Comparison of ENCODE assay signal across 23 cellular contexts in the genomic region with DNA sequence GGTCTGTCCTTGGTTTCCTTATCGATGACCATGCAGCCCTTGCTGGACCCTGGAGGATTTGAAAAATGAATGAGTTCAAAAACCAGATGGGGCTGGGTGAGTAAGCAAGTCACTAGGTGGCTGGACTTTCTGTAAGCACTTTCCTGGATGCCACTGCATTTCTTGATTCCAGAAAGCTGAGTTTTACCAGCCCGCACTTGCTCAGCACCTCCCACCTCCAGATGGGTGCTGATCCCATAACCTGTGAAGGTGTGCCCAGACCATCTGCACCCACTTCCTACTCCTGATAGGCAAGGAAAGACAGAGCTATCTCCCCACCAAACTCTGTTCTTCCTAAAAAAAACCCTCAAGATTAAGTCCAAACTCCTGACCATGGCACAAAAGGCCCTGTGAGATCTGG. TPM values are rescaled to one million over a fixed set of nuclear protein-coding genes. Genes with fewer than 3 reads are reported as not detected.
DNase-seq lines count a peak whose midpoint lies in the region; ATAC-seq, FAIRE-seq and TF ChIP-seq lines count a peak whose summit lies in the region.
"Had no signal": no experiment of that assay in that cellular context is flagged by ENCODE, and none has a peak within 500 bp of the region (broad histone marks: within the 10 kb centered on the region; RNA-seq: fewer than 3 reads in every experiment).

No MANE protein-coding gene starts in this region.

- H3K27me3 Mint-ChIP-seq in natural killer cell treated with Interleukin-12 subunit alpha and Interleukin-12 subunit beta and Interleukin-15 and Interleukin-18, amount 100 ng/mL, for 72 hours, result no peaks in the 10 kb centered on the region
- H3K27me3 Mint-ChIP-seq in natural killer cell (ENCODE audit: low read depth in 2 of 2), result no peaks in the 10 kb centered on the region
- no peaks in the 10 kb centered on the region for H3K27me3 Mint-ChIP-seq in effector memory CD8-positive, alpha-beta T cell
- H3K27me3 Mint-ChIP-seq in activated CD8-positive, alpha-beta T cell treated with anti-CD3 and anti-CD28 coated beads for 36 hours, result no peaks in the 10 kb centered on the region
- H3K27me3 Mint-ChIP-seq: activated B cell treated with CpG ODN at 0.5 μM for 24 hours; activated CD4-positive, alpha-beta memory T cell treated with anti-CD3 and anti-CD28 coated beads for 36 hours had no signal

- no peak for DNase-seq in natural killer cell treated with Interleukin-12 subunit alpha and Interleukin-12 subunit beta and Interleukin-15 and Interleukin-18, amount 100 ng/mL, for 72 hours (ENCODE audit: low spot score)
- DNase-seq in natural killer cell (no peak), prostate gland (ENCODE audit: low spot score) (peak; percentile 43), DMS53 (lab: John Stamatoyannopoulos, UW) (no peak), kidney (no peak), PC-3 (no peak)
- no peak for DNase-seq in effector memory CD8-positive, alpha-beta T cell
- no peak for DNase-seq in activated CD8-positive, alpha-beta T cell treated with anti-CD3 and anti-CD28 coated beads for 36 hours
- DNase-seq: activated B cell treated with CpG ODN at 0.5 μM for 24 hours; activated CD4-positive, alpha-beta memory T cell treated with anti-CD3 and anti-CD28 coated beads for 36 hours; activated naive CD4-positive, alpha-beta T cell treated with Interleukin-2 at 50 U/mL for 16 hours; activated T-cell treated with anti-CD3 and anti-CD28 coated beads, Interleukin-2, amount 50 U/mL, for 1 hour; Caco-2; cortex of kidney; kidney glomerular epithelial cell; NCI-H526 treated with DMSO at 0.1 percent for 48 hours; stimulated activated CD4-positive, alpha-beta T cell treated with anti-CD3 and anti-CD28 coated beads, Interleukin-2, amount 100 ng/mL, for 48 hours; stimulated activated naive CD4-positive, alpha-beta T cell had no signal

- peaks cover 11 to 13% of the 10 kb centered on the region in 2 donors for H3K4me1 Mint-ChIP-seq in natural killer cell treated with Interleukin-12 subunit alpha and Interleukin-12 subunit beta and Interleukin-15 and Interleukin-18, amount 100 ng/mL, for 72 hours (ENCODE audit: low read depth in 2 of 2)
- H3K4me1 Mint-ChIP-seq in natural killer cell, result no peaks in the 10 kb centered on the region
- H3K4me1 Mint-ChIP-seq in effector memory CD8-positive, alpha-beta T cell (ENCODE audit: low read depth in 2 of 2), result no peaks in the 10 kb centered on the region
- H3K4me1 Mint-ChIP-seq in activated CD8-positive, alpha-beta T cell treated with anti-CD3 and anti-CD28 coated beads for 36 hours (ENCODE audit: low read depth), result peaks cover 8% of the 10 kb centered on the region

- FAIRE-seq in kidney (lab: Jason Lieb, UNC), result no peak
- FAIRE-seq: endothelial cell of umbilical vein had no signal

- no peak for TF ChIP-seq POLR2A in prostate gland (IDR thresholded peaks at IDR 0.05)

- no peak overlapping the region for H3K4me2 ChIP-seq in PC-3 (ENCODE audit: low read length)
- H3K4me2 ChIP-seq: BLaER1 had no signal

- H3K27ac Mint-ChIP-seq in natural killer cell treated with Interleukin-12 subunit alpha and Interleukin-12 subunit beta and Interleukin-15 and Interleukin-18, amount 100 ng/mL, for 72 hours, result peak overlapping the region; percentile 35 to 67
- H3K27ac Mint-ChIP-seq in natural killer cell, result peak overlapping the region in 1 of 2 donors; percentile 21
- H3K27ac Mint-ChIP-seq in effector memory CD8-positive, alpha-beta T cell, result peak overlapping the region; percentile 2 to 72
- no peak overlapping the region for H3K27ac Mint-ChIP-seq in activated CD8-positive, alpha-beta T cell treated with anti-CD3 and anti-CD28 coated beads for 36 hours
- H3K27ac Mint-ChIP-seq: activated B cell treated with CpG ODN at 0.5 μM for 24 hours had no signal

- no TSS peak for BruUV-seq in PC-3 (replicated peaks; lab: Mats Ljungman, UMichigan)

- no peak for ATAC-seq in natural killer cell treated with Interleukin-12 subunit alpha and Interleukin-12 subunit beta and Interleukin-15 and Interleukin-18, amount 100 ng/mL, for 72 hours
- ATAC-seq in natural killer cell (no peak), PC-3 (no peak)
- no peak for ATAC-seq in effector memory CD8-positive, alpha-beta T cell (replicated peaks)
- ATAC-seq in activated CD8-positive, alpha-beta T cell treated with anti-CD3 and anti-CD28 coated beads for 36 hours, result no peak
- ATAC-seq: SK-N-SH treated with all-trans-retinoic acid at 6 μM for 48 hours had no signal

- H3K36me3 Mint-ChIP-seq in natural killer cell treated with Interleukin-12 subunit alpha and Interleukin-12 subunit beta and Interleukin-15 and Interleukin-18, amount 100 ng/mL, for 72 hours, result peaks cover 25% of the 10 kb centered on the region
- H3K36me3 Mint-ChIP-seq in natural killer cell, result peaks cover 14% of the 10 kb centered on the region
- peaks cover 59% of the 10 kb centered on the region for H3K36me3 Mint-ChIP-seq in effector memory CD8-positive, alpha-beta T cell (ENCODE audit: insufficient read depth)
- peaks cover 45% of the 10 kb centered on the region for H3K36me3 Mint-ChIP-seq in activated CD8-positive, alpha-beta T cell treated with anti-CD3 and anti-CD28 coated beads for 36 hours (ENCODE audit: low read depth)

- no peaks in the 10 kb centered on the region for H3K27me3 ChIP-seq in prostate gland (replicated peaks; ENCODE audit: insufficient read depth)
- H3K27me3 ChIP-seq in PC-3 (ENCODE audit: low read length), result no peaks in the 10 kb centered on the region
- H3K27me3 ChIP-seq: BLaER1, cardiac muscle cell, tibial nerve had no signal

- H3K36me3 ChIP-seq in prostate gland, result no peaks in the 10 kb centered on the region
- peaks cover 31 to 32% of the 10 kb centered on the region in 2 donors for H3K36me3 ChIP-seq in kidney (ENCODE audit: control insufficient read depth in 1 of 2, insufficient read depth in 2 of 2, low read length in 2 of 2)
- peaks cover 14% of the 10 kb centered on the region for H3K36me3 ChIP-seq in PC-3 (ENCODE audit: low read depth, low read length)

- no peaks in the 10 kb centered on the region for H3K9me3 Mint-ChIP-seq in natural killer cell treated with Interleukin-12 subunit alpha and Interleukin-12 subunit beta and Interleukin-15 and Interleukin-18, amount 100 ng/mL, for 72 hours
- no peaks in the 10 kb centered on the region for H3K9me3 Mint-ChIP-seq in natural killer cell
- H3K9me3 Mint-ChIP-seq in effector memory CD8-positive, alpha-beta T cell, result no peaks in the 10 kb centered on the region
- no peaks in the 10 kb centered on the region for H3K9me3 Mint-ChIP-seq in activated CD8-positive, alpha-beta T cell treated with anti-CD3 and anti-CD28 coated beads for 36 hours
- H3K9me3 Mint-ChIP-seq: activated B cell treated with CpG ODN at 0.5 μM for 24 hours; activated CD4-positive, alpha-beta memory T cell treated with anti-CD3 and anti-CD28 coated beads for 36 hours had no signal

- POLR2A ChIA-PET in activated CD8-positive, alpha-beta T cell treated with anti-CD3 and anti-CD28 coated beads for 36 hours (lab: Charles Lee), result no interaction called here
- POLR2A ChIA-PET in PC-3 (lab: Charles Lee; ENCODE audit: unreplicated experiment), result no interaction called here

- H4K20me1 ChIP-seq in PC-3 (ENCODE audit: low read length), result no peaks in the 10 kb centered on the region
- H4K20me1 ChIP-seq: BLaER1 had no signal

- H3K4me3 Mint-ChIP-seq in natural killer cell treated with Interleukin-12 subunit alpha and Interleukin-12 subunit beta and Interleukin-15 and Interleukin-18, amount 100 ng/mL, for 72 hours, result no peak overlapping the region
- no peak overlapping the region for H3K4me3 Mint-ChIP-seq in natural killer cell
- H3K4me3 Mint-ChIP-seq in effector memory CD8-positive, alpha-beta T cell, result no peak overlapping the region
- H3K4me3 Mint-ChIP-seq in activated CD8-positive, alpha-beta T cell treated with anti-CD3 and anti-CD28 coated beads for 36 hours, result no peak overlapping the region
- H3K4me3 Mint-ChIP-seq: activated B cell treated with CpG ODN at 0.5 μM for 24 hours; activated CD4-positive, alpha-beta memory T cell treated with anti-CD3 and anti-CD28 coated beads for 36 hours had no signal

- intact Hi-C loops in natural killer cell (cut with micrococcal nuclease), result no loop called here
- intact Hi-C loops in prostate gland (cut with DNase I), result no loop called here
- intact Hi-C loops in activated CD8-positive, alpha-beta T cell treated with anti-CD3 and anti-CD28 coated beads for 36 hours (cut with micrococcal nuclease), result loop anchor here (10.0 kb wide), 1 partner anchor 198 kb away; no protein-coding TSS in a partner anchor
- intact Hi-C loops in kidney (cut with DNase I), result no loop called here
- intact Hi-C loops in PC-3 (cut with micrococcal nuclease), result no loop called here

- H3K9me3 ChIP-seq in prostate gland, result no peaks in the 10 kb centered on the region
- H3K9me3 ChIP-seq in kidney (ENCODE audit: control insufficient read depth in 1 of 2, low read length in 2 of 2), result no peaks in the 10 kb centered on the region
- H3K9me3 ChIP-seq in PC-3 (ENCODE audit: low read length), result no peaks in the 10 kb centered on the region
- H3K9me3 ChIP-seq: BLaER1, Caco-2, tibial nerve had no signal

- WGBS in prostate gland, result 61% methylated on average over 2 of the region's 2 CpGs

- peak overlapping the region; percentile 13 to 19 for H3K27ac ChIP-seq in prostate gland
- H3K27ac ChIP-seq in kidney (ENCODE audit: low read depth in 2 of 2, low read length in 2 of 2), result no peak overlapping the region
- no peak overlapping the region for H3K27ac ChIP-seq in PC-3 (ENCODE audit: low read length)
- H3K27ac ChIP-seq: BLaER1, cardiac muscle cell, tibial nerve had no signal

- H3K4me1 ChIP-seq in prostate gland (replicated peaks) (no peaks in the 10 kb centered on the region), kidney (ENCODE audit: control insufficient read depth in 1 of 2, insufficient read depth in 1 of 2, low read depth in 1 of 2, low read length in 2 of 2) (peaks cover 0 to 4% of the 10 kb centered on the region in 2 donors), PC-3 (ENCODE audit: insufficient read depth, low read length) (peaks cover 31% of the 10 kb centered on the region)
- H3K4me1 ChIP-seq: BLaER1, Caco-2 had no signal

- no peaks in the 10 kb centered on the region for H3K79me2 ChIP-seq in PC-3 (ENCODE audit: low read length)

- no peak overlapping the region for H2AFZ ChIP-seq in PC-3 (ENCODE audit: low read length)

- TF ChIP-seq CTCF in natural killer cell (IDR thresholded peaks at IDR 0.05), result no peak
- TF ChIP-seq CTCF in prostate gland (IDR thresholded peaks at IDR 0.05), result no peak
- no peak for TF ChIP-seq CTCF in activated CD8-positive, alpha-beta T cell treated with anti-CD3 and anti-CD28 coated beads for 36 hours (IDR thresholded peaks at IDR 0.05)
- TF ChIP-seq CTCF in kidney (IDR thresholded peaks at IDR 0.05; ENCODE audit: borderline replicate concordance, extremely low read depth, insufficient read depth), result no peak
- no peak for TF ChIP-seq CTCF in PC-3 (conservative IDR thresholded peaks at IDR 0.05; ENCODE audit: low read depth, low read length)

- H3K4me3 ChIP-seq in prostate gland, result no peak overlapping the region
- no peak overlapping the region for H3K4me3 ChIP-seq in kidney (ENCODE audit: low read length in 2 of 2)
- H3K4me3 ChIP-seq in PC-3 (ENCODE audit: low read length), result no peak overlapping the region
- H3K4me3 ChIP-seq: BLaER1, cardiac muscle cell, tibial nerve had no signal

- CTCF ChIA-PET in activated CD8-positive, alpha-beta T cell treated with anti-CD3 and anti-CD28 coated beads for 36 hours (lab: Charles Lee), result no interaction called here
- CTCF ChIA-PET in PC-3 (lab: Charles Lee), result no interaction called here

- no peaks in the 10 kb centered on the region for H3F3A ChIP-seq in PC-3 (ENCODE audit: low read length, unreplicated experiment)

- H3K9ac ChIP-seq in kidney (ENCODE audit: low read length in 2 of 2) (no peak overlapping the region), PC-3 (ENCODE audit: low read length) (no peak overlapping the region)
- H3K9ac ChIP-seq: BLaER1 had no signal

- no peaks in the 10 kb centered on the region for H3K9me2 ChIP-seq in PC-3 (replicated peaks; ENCODE audit: low read length)

RNA-seq across cellular contexts. Expression of gene ASCC2, which starts 21.1 kb away (rescaled TPM):
- 100 to 1,000 TPM; 102 to 124 TPM for total RNA-seq in natural killer cell treated with Interleukin-12 subunit alpha and Interleukin-12 subunit beta and Interleukin-15 and Interleukin-18, amount 100 ng/mL, for 72 hours
- total RNA-seq in natural killer cell, result 100 to 1,000 TPM; 102 to 130 (median 128) TPM
- total RNA-seq in prostate gland, result 10 to 100 TPM; 42.5 to 82.6 TPM
- total RNA-seq in activated CD8-positive, alpha-beta T cell treated with anti-CD3 and anti-CD28 coated beads for 36 hours, result 10 to 100 TPM; 55.3 to 58.5 TPM
- total RNA-seq in kidney, result 51.3 TPM
- 41.9 TPM for polyA plus RNA-seq in kidney (ENCODE audit: insufficient read depth, low read depth, low replicate concordance)
- 37.0 and 49.6 TPM in 2 replicates for total RNA-seq in PC-3 (2014; rRNA removed)

RNA-seq across cellular contexts. Expression of gene UQCR10, which starts 49.8 kb away (rescaled TPM):
- total RNA-seq in natural killer cell treated with Interleukin-12 subunit alpha and Interleukin-12 subunit beta and Interleukin-15 and Interleukin-18, amount 100 ng/mL, for 72 hours, result 10 to 100 TPM; 59.1 to 86.2 TPM
- total RNA-seq in natural killer cell (10 to 100 TPM; 33.6 to 40.8 (median 35.4) TPM), prostate gland (100 to 1,000 TPM in 1 of 2 donors, 10 to 100 TPM in 1; 92.8 to 124 TPM), kidney (78.7 TPM), PC-3 (2014; rRNA removed) (116 and 196 TPM in 2 replicates)
- total RNA-seq in activated CD8-positive, alpha-beta T cell treated with anti-CD3 and anti-CD28 coated beads for 36 hours, result 100 to 1,000 TPM in 1 of 2 experiments, 10 to 100 TPM in 1; 92.4 to 105 TPM
- polyA plus RNA-seq in kidney (ENCODE audit: insufficient read depth, low read depth, low replicate concordance), result 479 TPM

RNA-seq across cellular contexts. Expression of gene ZMAT5, which starts 50.2 kb away (rescaled TPM):
- 10 to 100 TPM; 17.3 to 34.4 TPM for total RNA-seq in natural killer cell treated with Interleukin-12 subunit alpha and Interleukin-12 subunit beta and Interleukin-15 and Interleukin-18, amount 100 ng/mL, for 72 hours
- total RNA-seq in natural killer cell (10 to 100 TPM; 15.9 to 20.0 (median 16.0) TPM), prostate gland (10 to 100 TPM; 32.9 to 33.5 TPM), kidney (21.3 TPM), PC-3 (2014; rRNA removed) (24.2 and 37.7 TPM in 2 replicates)
- total RNA-seq in activated CD8-positive, alpha-beta T cell treated with anti-CD3 and anti-CD28 coated beads for 36 hours, result 10 to 100 TPM; 18.5 to 18.7 TPM
- polyA plus RNA-seq in kidney (ENCODE audit: insufficient read depth, low read depth, low replicate concordance), result 47.7 TPM

Comparison
In these comparisons a context has a peak if more than half of its experiments do, and no peak if none do; other contexts are left out.
1. H3K27ac ChIP-seq: peak in prostate gland (2 of 2); none in kidney (0 of 2) and PC-3 (single experiment).